Comparison of ENCODE assay signal across 8 cellular contexts in genomic region chr20:58388882-58389323, GRCh38. TPM values are rescaled to one million over a fixed set of nuclear protein-coding genes. Genes with fewer than 3 reads are reported as not detected.
DNase-seq lines count a peak whose midpoint lies in the region; ATAC-seq and TF ChIP-seq lines count a peak whose summit lies in the region.

TSS of gene VAPB (plus strand) at chr20:58389229. CDS start at chr20:58389460, 231 bp downstream.

- H3K9me2 ChIP-seq in PC-9 (ENCODE audit: insufficient read depth) = no peaks in the 10 kb centered on the region

- peak within 1 kb of the TSS; percentile 67 for H3K27ac ChIP-seq in PC-9

- DNase-seq in DMS153 treated with DMSO at 0.1 percent for 48 hours (lab: John Stamatoyannopoulos, UW; ENCODE audit: unreplicated experiment) = peak; percentile 93
- peak; percentile 85 to 98 for DNase-seq in PC-9
- DNase-seq in activated T-cell treated with anti-CD3 and anti-CD28 coated beads, Interleukin-2, amount 50 U/mL, for 1 hour = peak; percentile 99
- DNase-seq in epithelial cell of proximal tubule (ENCODE audit: low read depth) = peak; percentile 20
- peak; percentile 98 for DNase-seq in stimulated activated CD8-positive, alpha-beta memory T cell treated with anti-CD3 and anti-CD28 coated beads, Interleukin-4, amount 100 ng/mL, for 48 hours

- BruUV-seq in PC-9 (replicated peaks; lab: Mats Ljungman, UMichigan) = no TSS peak

- H3K9ac ChIP-seq in mucosa of stomach (ENCODE audit: low read length) = peak within 1 kb of the TSS; percentile 90

- no peak for TF ChIP-seq EP300 in Ishikawa (IDR thresholded peaks at IDR 0.05; ENCODE audit: borderline replicate concordance)

- no peak for TF ChIP-seq RAD21 in Ishikawa (IDR thresholded peaks at IDR 0.05; ENCODE audit: low read depth)

- H3K4me3 ChIP-seq in PC-9 (peak within 1 kb of the TSS; percentile 61), epithelial cell of proximal tubule (ENCODE audit: low read depth, low read length) (peak within 1 kb of the TSS; percentile 74), mucosa of stomach (ENCODE audit: low read length) (peak within 1 kb of the TSS; percentile 82)

- H4K20me1 ChIP-seq in PC-9 (ENCODE audit: insufficient read depth) = peaks cover 20% of the 10 kb centered on the region

- H3K9me3 ChIP-seq in PC-9 (ENCODE audit: insufficient read depth, low read depth) (no peaks in the 10 kb centered on the region), mucosa of stomach (ENCODE audit: control insufficient read depth, low read length) (no peaks in the 10 kb centered on the region)

- H3F3A ChIP-seq in PC-9 (ENCODE audit: insufficient read depth, low read depth) = 0 out of 2 replicates have a peak, but pooled peaks cover 3% of the 10 kb centered on the region

- H2AFZ ChIP-seq in PC-9 = peak within 1 kb of the TSS; percentile 99

- CTCF ChIA-PET in PC-9 (lab: Charles Lee) = interaction anchor here (0.6 to 0.7 kb wide), 1 partner anchor 119 kb away, joined by 4 to 9 read pairs; no protein-coding TSS in a partner anchor

- peak within 1 kb of the TSS; percentile 85 for H3K4me2 ChIP-seq in PC-9

- POLR2A ChIA-PET in PC-9 (lab: Charles Lee; ENCODE audit: unreplicated experiment) = interaction anchor here (0.5 to 1.2 kb wide), 16 partner anchors 12 to 370 kb away, joined by 3 to 31 read pairs (median 4); partner anchors contain the start of gene STX16

- peaks cover 23% of the 10 kb centered on the region for H3K36me3 ChIP-seq in PC-9 (ENCODE audit: low read depth)
- no peaks in the 10 kb centered on the region for H3K36me3 ChIP-seq in mucosa of stomach (ENCODE audit: control insufficient read depth, insufficient read depth, low read length)

- peaks cover 48% of the 10 kb centered on the region for H3K79me2 ChIP-seq in PC-9 (ENCODE audit: low read depth)

- peak; percentile 95 for ATAC-seq in GM21619 (IDR thresholded peaks at IDR 0.05; ENCODE audit: unreplicated experiment)

- TF ChIP-seq CTCF in PC-9 (conservative IDR thresholded peaks at IDR 0.05) (no peak), epithelial cell of proximal tubule (conservative IDR thresholded peaks at IDR 0.05; ENCODE audit: low read depth, low read length) (no peak)

- intact Hi-C loops in PC-9 (cut with micrococcal nuclease; ENCODE audit: unreplicated experiment) = loop anchor here (1.0 kb wide), 1 partner anchor 80 kb away; the partner anchor contains the start of gene RAB22A

- H3K27me3 ChIP-seq in PC-9 (ENCODE audit: insufficient read depth, low read depth) (no peaks in the 10 kb centered on the region), mucosa of stomach (ENCODE audit: control insufficient read depth, insufficient read depth, low read length) (no peaks in the 10 kb centered on the region)

- H3K4me1 ChIP-seq in PC-9 (replicated peaks; ENCODE audit: insufficient read depth) = peaks cover 18% of the 10 kb centered on the region
- H3K4me1 ChIP-seq in mucosa of stomach (ENCODE audit: control insufficient read depth, insufficient read depth, low read length) = peaks cover 14% of the 10 kb centered on the region

TF ChIP-seq in Ishikawa, 13 proteins besides CTCF, POLR2A, EP300 and RAD21:
- TF ChIP-seq REST (IDR thresholded peaks at IDR 0.05; ENCODE audit: low read depth) (no peak), ZBTB7A (IDR thresholded peaks at IDR 0.05; ENCODE audit: low read depth) (no peak), FOXM1 (IDR thresholded peaks at IDR 0.05; ENCODE audit: borderline replicate concordance, low read depth) (no peak), MAX (IDR thresholded peaks at IDR 0.05) (peak; percentile 79; the same call in 1 of the 2 replicates), TAF1 (IDR thresholded peaks at IDR 0.05; ENCODE audit: low read depth) (peak; percentile 58; the same call in 1 of the 2 replicates), EGR1 (IDR thresholded peaks at IDR 0.05) (0 out of 2 replicates have a peak, but pooled peaks have one; percentile 11), NFIC (IDR thresholded peaks at IDR 0.05) (no peak), TEAD4 (IDR thresholded peaks at IDR 0.05) (no peak), CEBPB (IDR thresholded peaks at IDR 0.05) (no peak), YY1 (IDR thresholded peaks at IDR 0.05; ENCODE audit: low read depth) (no peak), CREB1 (IDR thresholded peaks at IDR 0.05; ENCODE audit: low read depth) (no peak), USF1 (IDR thresholded peaks at IDR 0.05) (0 out of 2 replicates have a peak, but pooled peaks have one; percentile 16), TCF12 (IDR thresholded peaks at IDR 0.05; ENCODE audit: low read depth) (no peak)
TF ChIP-seq in Ishikawa: peak in this region for 4.

RNA-seq across cellular contexts. Expression of gene VAPB, which starts in this region (rescaled TPM):
- total RNA-seq in PC-9 (2021) = 73.0 and 80.6 TPM in 2 replicates
- total RNA-seq in epithelial cell of proximal tubule = 9.5 and 13.0 TPM in 2 replicates

Comparison
In these comparisons a context has a peak if more than half of its experiments do, and no peak if none do; other contexts are left out.
1. Peak in every context shown above with its lines: DNase-seq, ATAC-seq, H3K4me3 ChIP-seq and H3K27ac ChIP-seq.
2. DNase-seq: peak in every context shown above with its lines; median percentile 99 in activated T-cell treated with anti-CD3 and anti-CD28 coated beads, Interleukin-2, amount 50 U/mL, for 1 hour; 98 in stimulated activated CD8-positive, alpha-beta memory T cell treated with anti-CD3 and anti-CD28 coated beads, Interleukin-4, amount 100 ng/mL, for 48 hours; 93 in DMS153 treated with DMSO at 0.1 percent for 48 hours; 92 in PC-9; 20 in epithelial cell of proximal tubule.